In the genomic region with DNA sequence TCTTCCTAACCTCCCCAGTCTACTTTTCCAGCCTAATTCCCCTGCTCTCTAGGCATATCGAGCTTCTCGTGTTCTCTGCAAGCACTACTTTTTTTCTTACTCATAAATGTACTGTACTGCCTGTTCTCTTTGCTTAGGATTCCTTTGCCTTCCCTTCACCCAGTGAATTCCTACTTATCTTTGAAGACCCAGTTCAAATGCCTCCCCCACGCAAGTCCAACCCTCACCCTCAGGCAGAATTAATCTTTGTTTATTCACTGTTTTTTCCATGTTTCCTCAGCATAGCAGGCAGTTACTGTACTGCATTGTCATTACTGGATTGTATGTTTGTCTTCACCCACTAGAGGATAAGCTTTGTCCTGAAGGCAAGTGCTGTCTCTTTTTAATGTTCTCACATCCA, we compare ENCODE assay signal across 21 cellular contexts.
DNase-seq lines count a peak whose midpoint lies in the region; ATAC-seq and TF ChIP-seq lines count a peak whose summit lies in the region.
"Had no signal": no experiment of that assay in that cellular context is flagged by ENCODE, and none has a peak within 500 bp of the region (broad histone marks: within the 10 kb centered on the region; RNA-seq: fewer than 3 reads in every experiment).

No MANE protein-coding gene starts in this region.

- no peaks in the 10 kb centered on the region for H3K36me3 ChIP-seq in thoracic aorta
- H3K36me3 ChIP-seq: left lung, suprapubic skin had no signal

- intact Hi-C loops in left ventricle myocardium superior (cut with micrococcal nuclease), result no loop called here

- H3K9me3 ChIP-seq in thoracic aorta, result no peaks in the 10 kb centered on the region
- H3K9me3 ChIP-seq: left lung, suprapubic skin had no signal

- DNase-seq in NCI-H748 (lab: John Stamatoyannopoulos, UW; ENCODE audit: unreplicated experiment), result peak; percentile 5
- no peak for DNase-seq in NCI-H748 treated with DMSO at 0.1 percent for 48 hours (lab: John Stamatoyannopoulos, UW)
- DNase-seq in amniotic epithelial cell (ENCODE audit: low read depth), result peak; percentile 90
- peak; percentile 7 for DNase-seq in fibroblast of the aortic adventitia (ENCODE audit: low read depth)
- no peak for DNase-seq in thoracic aorta (ENCODE audit: low spot score)
- no peak for DNase-seq in stimulated activated naive CD8-positive, alpha-beta T cell treated with anti-CD3 and anti-CD28 coated beads, Interleukin-15, Interleukin-2, amounts not matched to agents 100 U/mL and 50 U/mL, for 24 hours
- no peak for DNase-seq in activated CD4-positive, CD25-positive, alpha-beta regulatory T cell treated with anti-CD3 and anti-CD28 coated beads, Interleukin-2, amount 50 U/mL, for 72 hours
- no peak for DNase-seq in left ventricle myocardium superior
- DNase-seq: activated CD4-positive, alpha-beta memory T cell treated with anti-CD3 and anti-CD28 coated beads, Interleukin-2, amount 10 ng/mL, durations not matched to agents 7 days and 5 days; activated naive CD4-positive, alpha-beta T cell treated with Interleukin-2 at 50 U/mL for 16 hours; activated T-cell treated with anti-CD3 and anti-CD28 coated beads, Interleukin-2, amount 50 U/mL, for 1 hour; DMS79 treated with DMSO at 0.1 percent for 48 hours; erythroblast; Kasumi-1; left lung; NCI-H1105 treated with DMSO at 0.1 percent for 48 hours; NCI-H2171 treated with DMSO at 0.1 percent for 48 hours; PC-9; T-helper 2 cell had no signal

- no peak overlapping the region for H3K27ac ChIP-seq in thoracic aorta
- H3K27ac ChIP-seq: C4-2B, left lung, PC-9, suprapubic skin had no signal

- H3K4me3 ChIP-seq in fibroblast of the aortic adventitia (ENCODE audit: low read depth, low read length) (no peak overlapping the region), thoracic aorta (peak overlapping the region; percentile 30)
- H3K4me3 ChIP-seq: left lung, PC-9, suprapubic skin had no signal

- no peaks in the 10 kb centered on the region for H3K27me3 ChIP-seq in thoracic aorta (replicated peaks; ENCODE audit: insufficient read depth)
- H3K27me3 ChIP-seq: left lung, suprapubic skin had no signal

- H3K4me1 ChIP-seq in thoracic aorta (ENCODE audit: control insufficient read depth in 1 of 2, low read depth in 2 of 2), result peaks cover 25 to 56% of the 10 kb centered on the region in 2 donors
- H3K4me1 ChIP-seq: left lung, suprapubic skin had no signal

- ATAC-seq in thoracic aorta (ENCODE audit: insufficient number of reproducible peaks, low FRiP score, low read depth) (no peak), left ventricle myocardium superior (no peak)
- no peak for ATAC-seq in stimulated activated naive CD8-positive, alpha-beta T cell treated with anti-CD3 and anti-CD28 coated beads, Interleukin-15, Interleukin-2, amounts not matched to agents 100 U/mL and 50 U/mL, for 24 hours
- ATAC-seq: left lung had no signal

- TF ChIP-seq CTCF in fibroblast of the aortic adventitia (IDR thresholded peaks at IDR 0.05; ENCODE audit: insufficient read depth, low read length), result no peak
- no peak for TF ChIP-seq CTCF in thoracic aorta (IDR thresholded peaks at IDR 0.05)

Comparison
In these comparisons a context has a peak if more than half of its experiments do, and no peak if none do; other contexts are left out.
1. DNase-seq: peak in NCI-H748 (single experiment), amniotic epithelial cell (single experiment) and fibroblast of the aortic adventitia (single experiment); none in NCI-H748 treated with DMSO at 0.1 percent for 48 hours (single experiment), thoracic aorta (single experiment), stimulated activated naive CD8-positive, alpha-beta T cell treated with anti-CD3 and anti-CD28 coated beads, Interleukin-15, Interleukin-2, amounts not matched to agents 100 U/mL and 50 U/mL, for 24 hours (single experiment), activated CD4-positive, CD25-positive, alpha-beta regulatory T cell treated with anti-CD3 and anti-CD28 coated beads, Interleukin-2, amount 50 U/mL, for 72 hours (single experiment) and left ventricle myocardium superior (single experiment).